1 cellular context compared by ENCODE assay signal in the genomic region with DNA sequence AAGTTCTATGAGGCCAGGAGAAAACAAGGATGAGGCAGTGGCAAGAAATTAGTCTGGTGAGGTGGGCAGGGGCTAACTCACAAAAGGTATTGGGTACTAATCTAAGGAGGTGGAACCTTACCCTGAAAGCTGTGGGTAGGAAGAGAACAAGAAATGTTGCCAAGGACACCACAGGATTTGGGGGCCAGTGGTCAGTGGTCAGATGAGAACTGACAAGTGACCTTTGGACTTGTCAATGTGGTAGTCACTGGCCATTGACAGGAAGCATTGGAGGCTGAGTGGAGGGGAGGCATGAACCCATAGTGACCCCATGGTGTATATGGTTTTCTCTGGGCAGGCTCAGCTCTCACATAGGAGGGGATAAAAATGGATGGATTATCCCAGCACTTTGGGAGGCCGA.
TF ChIP-seq lines count a peak whose summit lies in the region.

No MANE protein-coding gene starts in this region.

TF ChIP-seq in HepG2, 621 proteins besides CTCF, POLR2A, EP300 and RAD21 (continued from another document):
- TF ChIP-seq, protein P1, sequence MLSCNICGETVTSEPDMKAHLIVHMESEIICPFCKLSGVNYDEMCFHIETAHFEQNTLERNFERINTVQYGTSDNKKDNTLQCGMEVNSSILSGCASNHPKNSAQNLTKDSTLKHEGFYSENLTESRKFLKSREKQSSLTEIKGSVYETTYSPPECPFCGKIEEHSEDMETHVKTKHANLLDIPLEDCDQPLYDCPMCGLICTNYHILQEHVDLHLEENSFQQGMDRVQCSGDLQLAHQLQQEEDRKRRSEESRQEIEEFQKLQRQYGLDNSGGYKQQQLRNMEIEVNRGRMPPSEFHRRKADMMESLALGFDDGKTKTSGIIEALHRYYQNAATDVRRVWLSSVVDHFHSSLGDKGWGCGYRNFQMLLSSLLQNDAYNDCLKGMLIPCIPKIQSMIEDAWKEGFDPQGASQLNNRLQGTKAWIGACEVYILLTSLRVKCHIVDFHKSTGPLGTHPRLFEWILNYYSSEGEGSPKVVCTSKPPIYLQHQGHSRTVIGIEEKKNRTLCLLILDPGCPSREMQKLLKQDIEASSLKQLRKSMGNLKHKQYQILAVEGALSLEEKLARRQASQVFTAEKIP (CRISPR knock-in tag; IDR thresholded peaks at IDR 0.05; ENCODE audit: borderline replicate concordance), result no peak
- TF ChIP-seq MEF2D (CRISPR knock-in tag; IDR thresholded peaks at IDR 0.05) (no peak), NCOR1 (IDR thresholded peaks at IDR 0.05; ENCODE audit: borderline replicate concordance, low read length) (peak; percentile 45; the same call in 1 of the 2 replicates), CCDC6 (CRISPR knock-in tag; IDR thresholded peaks at IDR 0.05) (no peak), POLR2AphosphoS2 (IDR thresholded peaks at IDR 0.05; ENCODE audit: low read depth, low read length) (no peak), GABPB1 (CRISPR knock-in tag; IDR thresholded peaks at IDR 0.05) (no peak), ZNF713 (CRISPR knock-in tag; IDR thresholded peaks at IDR 0.05) (no peak), ZNF652 (CRISPR knock-in tag; IDR thresholded peaks at IDR 0.05; ENCODE audit: borderline replicate concordance, low read depth) (no peak), ZNF432 (CRISPR knock-in tag; IDR thresholded peaks at IDR 0.05; ENCODE audit: borderline replicate concordance) (no peak), ZFP36L2 (CRISPR knock-in tag; IDR thresholded peaks at IDR 0.05) (no peak), ATRX (CRISPR knock-in tag; IDR thresholded peaks at IDR 0.05; ENCODE audit: borderline replicate concordance) (no peak), HMGXB3 (CRISPR knock-in tag; IDR thresholded peaks at IDR 0.05; ENCODE audit: borderline replicate concordance) (no peak), ZBTB1 (CRISPR knock-in tag; IDR thresholded peaks at IDR 0.05; ENCODE audit: borderline replicate concordance) (no peak), RXRB (CRISPR knock-in tag; IDR thresholded peaks at IDR 0.05; ENCODE audit: borderline replicate concordance) (peak; percentile 40; the same call in 1 of the 2 replicates), ZBTB10 (CRISPR knock-in tag; IDR thresholded peaks at IDR 0.05; ENCODE audit: borderline replicate concordance) (no peak), EEA1 (CRISPR knock-in tag; IDR thresholded peaks at IDR 0.05; ENCODE audit: borderline replicate concordance) (no peak), AKAP8 (CRISPR knock-in tag; IDR thresholded peaks at IDR 0.05) (no peak), DBP (CRISPR knock-in tag; IDR thresholded peaks at IDR 0.05; ENCODE audit: not compliant biosample characterization) (no peak), SAP130 (CRISPR knock-in tag; IDR thresholded peaks at IDR 0.05; ENCODE audit: low read depth) (peak; percentile 63), ZNF468 (CRISPR knock-in tag; IDR thresholded peaks at IDR 0.05) (no peak), SIX1 (CRISPR knock-in tag; IDR thresholded peaks at IDR 0.05; ENCODE audit: borderline replicate concordance) (no peak), ZNF724P (CRISPR knock-in tag; IDR thresholded peaks at IDR 0.05; ENCODE audit: borderline replicate concordance) (no peak), RFXAP (CRISPR knock-in tag; IDR thresholded peaks at IDR 0.05; ENCODE audit: borderline replicate concordance) (no peak), ZMAT3 (CRISPR knock-in tag; conservative IDR thresholded peaks at IDR 0.05) (no peak), HNF4A (CRISPR knock-in tag; IDR thresholded peaks at IDR 0.05) (peak; percentile 72), DMAP1 (CRISPR knock-in tag; IDR thresholded peaks at IDR 0.05) (no peak), CHCHD3 (CRISPR knock-in tag; IDR thresholded peaks at IDR 0.05) (no peak), ZNF547 (CRISPR knock-in tag; IDR thresholded peaks at IDR 0.05) (no peak), IKZF1 (IDR thresholded peaks at IDR 0.05) (no peak), IRF2 (CRISPR knock-in tag; IDR thresholded peaks at IDR 0.05) (no peak), ZNF605 (CRISPR knock-in tag; IDR thresholded peaks at IDR 0.05) (no peak; the same call in 1 of the 2 replicates), ATM (IDR thresholded peaks at IDR 0.05; ENCODE audit: borderline replicate concordance) (no peak), HNF4G (IDR thresholded peaks at IDR 0.05; ENCODE audit: borderline replicate concordance, low read depth, low read length) (0 out of 2 replicates have a peak, but pooled peaks have one; percentile 37), HNF4G (CRISPR knock-in tag; IDR thresholded peaks at IDR 0.05; ENCODE audit: borderline replicate concordance, low read depth) (no peak), TBP (CRISPR knock-in tag; IDR thresholded peaks at IDR 0.05) (no peak), ZNF614 (CRISPR knock-in tag; IDR thresholded peaks at IDR 0.05; ENCODE audit: borderline replicate concordance) (no peak), MLX (CRISPR knock-in tag; IDR thresholded peaks at IDR 0.05) (no peak)
- TF ChIP-seq, protein P2, sequence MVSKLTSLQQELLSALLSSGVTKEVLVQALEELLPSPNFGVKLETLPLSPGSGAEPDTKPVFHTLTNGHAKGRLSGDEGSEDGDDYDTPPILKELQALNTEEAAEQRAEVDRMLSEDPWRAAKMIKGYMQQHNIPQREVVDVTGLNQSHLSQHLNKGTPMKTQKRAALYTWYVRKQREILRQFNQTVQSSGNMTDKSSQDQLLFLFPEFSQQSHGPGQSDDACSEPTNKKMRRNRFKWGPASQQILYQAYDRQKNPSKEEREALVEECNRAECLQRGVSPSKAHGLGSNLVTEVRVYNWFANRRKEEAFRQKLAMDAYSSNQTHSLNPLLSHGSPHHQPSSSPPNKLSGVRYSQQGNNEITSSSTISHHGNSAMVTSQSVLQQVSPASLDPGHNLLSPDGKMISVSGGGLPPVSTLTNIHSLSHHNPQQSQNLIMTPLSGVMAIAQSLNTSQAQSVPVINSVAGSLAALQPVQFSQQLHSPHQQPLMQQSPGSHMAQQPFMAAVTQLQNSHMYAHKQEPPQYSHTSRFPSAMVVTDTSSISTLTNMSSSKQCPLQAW (CRISPR knock-in tag; IDR thresholded peaks at IDR 0.05), result no peak
- TF ChIP-seq, protein P3, sequence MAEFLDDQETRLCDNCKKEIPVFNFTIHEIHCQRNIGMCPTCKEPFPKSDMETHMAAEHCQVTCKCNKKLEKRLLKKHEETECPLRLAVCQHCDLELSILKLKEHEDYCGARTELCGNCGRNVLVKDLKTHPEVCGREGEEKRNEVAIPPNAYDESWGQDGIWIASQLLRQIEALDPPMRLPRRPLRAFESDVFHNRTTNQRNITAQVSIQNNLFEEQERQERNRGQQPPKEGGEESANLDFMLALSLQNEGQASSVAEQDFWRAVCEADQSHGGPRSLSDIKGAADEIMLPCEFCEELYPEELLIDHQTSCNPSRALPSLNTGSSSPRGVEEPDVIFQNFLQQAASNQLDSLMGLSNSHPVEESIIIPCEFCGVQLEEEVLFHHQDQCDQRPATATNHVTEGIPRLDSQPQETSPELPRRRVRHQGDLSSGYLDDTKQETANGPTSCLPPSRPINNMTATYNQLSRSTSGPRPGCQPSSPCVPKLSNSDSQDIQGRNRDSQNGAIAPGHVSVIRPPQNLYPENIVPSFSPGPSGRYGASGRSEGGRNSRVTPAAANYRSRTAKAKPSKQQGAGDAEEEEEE (CRISPR knock-in tag; IDR thresholded peaks at IDR 0.05; ENCODE audit: borderline replicate concordance), result no peak
- TF ChIP-seq, protein P4, sequence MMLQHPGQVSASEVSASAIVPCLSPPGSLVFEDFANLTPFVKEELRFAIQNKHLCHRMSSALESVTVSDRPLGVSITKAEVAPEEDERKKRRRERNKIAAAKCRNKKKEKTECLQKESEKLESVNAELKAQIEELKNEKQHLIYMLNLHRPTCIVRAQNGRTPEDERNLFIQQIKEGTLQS (CRISPR knock-in tag; IDR thresholded peaks at IDR 0.05), result no peak
- TF ChIP-seq, protein P5, sequence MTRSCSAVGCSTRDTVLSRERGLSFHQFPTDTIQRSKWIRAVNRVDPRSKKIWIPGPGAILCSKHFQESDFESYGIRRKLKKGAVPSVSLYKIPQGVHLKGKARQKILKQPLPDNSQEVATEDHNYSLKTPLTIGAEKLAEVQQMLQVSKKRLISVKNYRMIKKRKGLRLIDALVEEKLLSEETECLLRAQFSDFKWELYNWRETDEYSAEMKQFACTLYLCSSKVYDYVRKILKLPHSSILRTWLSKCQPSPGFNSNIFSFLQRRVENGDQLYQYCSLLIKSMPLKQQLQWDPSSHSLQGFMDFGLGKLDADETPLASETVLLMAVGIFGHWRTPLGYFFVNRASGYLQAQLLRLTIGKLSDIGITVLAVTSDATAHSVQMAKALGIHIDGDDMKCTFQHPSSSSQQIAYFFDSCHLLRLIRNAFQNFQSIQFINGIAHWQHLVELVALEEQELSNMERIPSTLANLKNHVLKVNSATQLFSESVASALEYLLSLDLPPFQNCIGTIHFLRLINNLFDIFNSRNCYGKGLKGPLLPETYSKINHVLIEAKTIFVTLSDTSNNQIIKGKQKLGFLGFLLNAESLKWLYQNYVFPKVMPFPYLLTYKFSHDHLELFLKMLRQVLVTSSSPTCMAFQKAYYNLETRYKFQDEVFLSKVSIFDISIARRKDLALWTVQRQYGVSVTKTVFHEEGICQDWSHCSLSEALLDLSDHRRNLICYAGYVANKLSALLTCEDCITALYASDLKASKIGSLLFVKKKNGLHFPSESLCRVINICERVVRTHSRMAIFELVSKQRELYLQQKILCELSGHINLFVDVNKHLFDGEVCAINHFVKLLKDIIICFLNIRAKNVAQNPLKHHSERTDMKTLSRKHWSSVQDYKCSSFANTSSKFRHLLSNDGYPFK (CRISPR knock-in tag; IDR thresholded peaks at IDR 0.05; ENCODE audit: borderline replicate concordance), result no peak
TF ChIP-seq in HepG2: peak in this region for 16.
